8 cellular contexts compared by ENCODE assay signal in genomic region chr3:197002701-197003454, GRCh38. TPM values are rescaled to one million over a fixed set of nuclear protein-coding genes. Genes with fewer than 3 reads are reported as not detected.
DNase-seq lines count a peak whose midpoint lies in the region; ATAC-seq, FAIRE-seq and TF ChIP-seq lines count a peak whose summit lies in the region.

No MANE protein-coding gene starts in this region.

- no peaks in the 10 kb centered on the region for H4K20me1 ChIP-seq in keratinocyte (ENCODE audit: control insufficient read depth, extremely low read depth, insufficient read depth, low read length)

- H3K9me3 ChIP-seq in keratinocyte (ENCODE audit: control insufficient read depth, low read depth, low read length) = no peaks in the 10 kb centered on the region

- H3K27me3 Mint-ChIP-seq in WTC11 (ENCODE audit: low read depth) = peaks cover 29% of the 10 kb centered on the region

- peak overlapping the region; percentile 13 to 56 for H3K4me3 ChIP-seq in cardiac fibroblast (replicated peaks in 1 of 2; ENCODE audit: low read depth in 2 of 2, low read length in 2 of 2)
- peak overlapping the region in 2 of 3 experiments; percentile 5 to 40 for H3K4me3 ChIP-seq in keratinocyte (ENCODE audit: control insufficient read depth in 2 of 3, extremely low read depth in 1 of 3, insufficient read depth in 2 of 3, low read depth in 1 of 3, low read length in 3 of 3)

- no peaks in the 10 kb centered on the region for H3K27me3 ChIP-seq in keratinocyte (ENCODE audit: control insufficient read depth, extremely low read depth, insufficient read depth, low read length)

- H3K36me3 ChIP-seq in keratinocyte (ENCODE audit: control insufficient read depth in 2 of 2, extremely low read depth in 1 of 2, insufficient read depth in 2 of 2, low read length in 2 of 2) = no peaks in the 10 kb centered on the region

- no peaks in the 10 kb centered on the region for H3K9me1 ChIP-seq in keratinocyte (ENCODE audit: control insufficient read depth, extremely low read depth, insufficient read depth, low read length)

- peaks cover 16% of the 10 kb centered on the region for H3K4me1 ChIP-seq in keratinocyte (ENCODE audit: control insufficient read depth, extremely low read depth, insufficient read depth, low read length)

- dilution Hi-C loops in keratinocyte (cut with MboI; ENCODE audit: extremely low pct_ligation_motif_present, low sequenced_read_pairs) = no loop called here

- TF ChIP-seq CTCF in WTC11 (IDR thresholded peaks at IDR 0.05) (peak; percentile 46), cardiac fibroblast (IDR thresholded peaks at IDR 0.05; ENCODE audit: low read depth, low read length) (peak; percentile 24), keratinocyte (optimal IDR thresholded peaks at IDR 0.05 in 1 of 3, IDR thresholded peaks at IDR 0.05 in 1 of 3, conservative IDR thresholded peaks at IDR 0.05 in 1 of 3; ENCODE audit: extremely low read depth in 1 of 3, insufficient read depth in 2 of 3, low read length in 3 of 3) (peak in 1 of 3 experiments; percentile 58)

- H3K27ac ChIP-seq in keratinocyte (ENCODE audit: control insufficient read depth, insufficient read depth, low read length) = no peak overlapping the region

- POLR2A ChIA-PET in WTC11 (lab: Charles Lee) = interaction anchor here (1.5 kb wide), 1 partner anchor 26 kb away, joined by 4 read pairs; no protein-coding TSS in a partner anchor

- H3K9me3 Mint-ChIP-seq in WTC11 = no peaks in the 10 kb centered on the region

- H3K79me2 ChIP-seq in keratinocyte (ENCODE audit: control insufficient read depth, insufficient read depth, low read length) = no peaks in the 10 kb centered on the region

- CTCF ChIA-PET in WTC11 (lab: Charles Lee) = interaction anchor here (0.7 to 5.1 kb wide), 11 partner anchors 9 to 61 kb away, joined by 3 to 48 read pairs (median 4); partner anchors contain the start of genes MELTF and NCBP2

- H3K4me3 Mint-ChIP-seq in WTC11 = no peak overlapping the region

- H3K4me2 ChIP-seq in keratinocyte (ENCODE audit: control insufficient read depth, extremely low read depth, insufficient read depth, low read depth, low read length) = peak overlapping the region; percentile 65

- H3K9ac ChIP-seq in keratinocyte (ENCODE audit: control insufficient read depth, extremely low read depth, insufficient read depth, low read length) = peak overlapping the region; percentile 66

- DNase-seq in NCI-H345 (lab: John Stamatoyannopoulos, UW) (peak; percentile 57), NCI-H345 treated with DMSO at 0.1 percent for 48 hours (lab: John Stamatoyannopoulos, UW; ENCODE audit: unreplicated experiment) (no peak), NCI-H1417 (lab: John Stamatoyannopoulos, UW) (peak; percentile 66 to 94 (median 94)), WTC11 (ENCODE audit: low spot score) (peak; percentile 59), cardiac fibroblast (ENCODE audit: low read depth in 2 of 2) (peak; percentile 50 to 73), keratinocyte (ENCODE audit: low read depth, low spot score) (no peak)
- peak; percentile 93 for DNase-seq in stimulated activated CD4-positive, alpha-beta T cell treated with anti-CD3 and anti-CD28 coated beads, Interleukin-15, amount 100 ng/mL, for 24 hours

- no peak overlapping the region for H2AFZ ChIP-seq in keratinocyte (ENCODE audit: control insufficient read depth, low read length)

- no peak overlapping the region for H3K27ac Mint-ChIP-seq in WTC11

- H3K4me1 Mint-ChIP-seq in WTC11 = peaks cover 15% of the 10 kb centered on the region

- ATAC-seq in HG02678 (IDR thresholded peaks at IDR 0.05; ENCODE audit: unreplicated experiment) (peak; percentile 75), WTC11 (peak; percentile 52)

- no peak for FAIRE-seq in keratinocyte (lab: Jason Lieb, UNC)

- no peaks in the 10 kb centered on the region for H3K36me3 Mint-ChIP-seq in WTC11

TF ChIP-seq in WTC11, 78 proteins besides CTCF, POLR2A, EP300 and RAD21 (continues in another document):
- TF ChIP-seq NR3C1 (CRISPR knock-in tag; conservative IDR thresholded peaks at IDR 0.05; ENCODE audit: low read depth) (no peak), ZNF317 (CRISPR knock-in tag; IDR thresholded peaks at IDR 0.05; ENCODE audit: borderline replicate concordance, low read depth) (no peak), SP1 (CRISPR knock-in tag; conservative IDR thresholded peaks at IDR 0.05) (peak; percentile 59), EMX1 (CRISPR knock-in tag; IDR thresholded peaks at IDR 0.05) (no peak), E2F5 (CRISPR knock-in tag; IDR thresholded peaks at IDR 0.05) (peak; percentile 39; the same call in 1 of the 2 replicates), HMGXB4 (CRISPR knock-in tag; IDR thresholded peaks at IDR 0.05) (peak; percentile 69), KAT7 (CRISPR knock-in tag; IDR thresholded peaks at IDR 0.05; ENCODE audit: borderline replicate concordance) (0 out of 2 replicates have a peak, but pooled peaks have one; percentile 47), ZNF532 (CRISPR knock-in tag; IDR thresholded peaks at IDR 0.05; ENCODE audit: borderline replicate concordance) (no peak), ZNF232 (CRISPR knock-in tag; IDR thresholded peaks at IDR 0.05) (no peak), NFE2L1 (CRISPR knock-in tag; IDR thresholded peaks at IDR 0.05) (0 out of 2 replicates have a peak, but pooled peaks have one; percentile 23), TP53 (CRISPR knock-in tag; IDR thresholded peaks at IDR 0.05) (peak; percentile 23; the same call in 1 of the 2 replicates)

RNA-seq across cellular contexts. Expression of gene MELTF, which starts 26.7 kb away (rescaled TPM):
- 7.3 to 9.5 TPM (median 8.7 TPM) in 3 replicates for total RNA-seq in WTC11 (2021)
- 6.0 to 10.7 TPM (median 8.1 TPM) in 3 replicates for polyA plus RNA-seq in keratinocyte
- polyA plus RNA-seq in keratinocyte (2011; ENCODE audit: low read depth) = 0.71 TPM
- polyA plus RNA-seq in keratinocyte (2011; cell fraction: cytosol; rRNA removed) = 3.9 and 6.4 TPM in 2 replicates
- 20.5 and 24.9 TPM in 2 replicates for polyA plus RNA-seq in keratinocyte (2011; cell fraction: nucleus; rRNA removed)
- 1.1 and 12.4 TPM in 2 replicates for polyA plus RNA-seq in keratinocyte (2012; ENCODE audit: low replicate concordance)
- polyA minus RNA-seq in keratinocyte = 5.4 to 15.2 TPM (median 5.5 TPM) in 3 replicates
- 14.6 TPM for polyA minus RNA-seq in keratinocyte (2011; cell fraction: cytosol; rRNA and poly(A)+ RNA removed)
- 25.5 and 33.5 TPM in 2 replicates for polyA minus RNA-seq in keratinocyte (2011; cell fraction: nucleus; rRNA and poly(A)+ RNA removed)

RNA-seq across cellular contexts. Expression of gene PIGZ, which starts 34.2 kb away (rescaled TPM):
- total RNA-seq in WTC11 (2021) = 0.21 to 0.55 TPM (median 0.37 TPM) in 3 replicates
- polyA plus RNA-seq in keratinocyte = 1.4 to 2.1 TPM (median 1.5 TPM) in 3 replicates
- 0.77 TPM for polyA plus RNA-seq in keratinocyte (2011; ENCODE audit: low read depth)
- polyA plus RNA-seq in keratinocyte (2011; cell fraction: cytosol; rRNA removed) = 1.3 and 1.5 TPM in 2 replicates
- 10.3 and 13.3 TPM in 2 replicates for polyA plus RNA-seq in keratinocyte (2011; cell fraction: nucleus; rRNA removed)
- polyA plus RNA-seq in keratinocyte (2012; ENCODE audit: low replicate concordance) = 1.7 and 2.0 TPM in 2 replicates
- polyA minus RNA-seq in keratinocyte = 1.5 to 2.2 TPM (median 1.9 TPM) in 3 replicates
- polyA minus RNA-seq in keratinocyte (2011; cell fraction: cytosol; rRNA and poly(A)+ RNA removed) = 2.3 TPM
- 2.1 and 4.2 TPM in 2 replicates for polyA minus RNA-seq in keratinocyte (2011; cell fraction: nucleus; rRNA and poly(A)+ RNA removed)

Comparison
In these comparisons a context has a peak if more than half of its experiments do, and no peak if none do; other contexts are left out.
1. DNase-seq: peak in NCI-H345 (single experiment), NCI-H1417 (3 of 3), WTC11 (single experiment), cardiac fibroblast (2 of 2) and stimulated activated CD4-positive, alpha-beta T cell treated with anti-CD3 and anti-CD28 coated beads, Interleukin-15, amount 100 ng/mL, for 24 hours (single experiment); none in NCI-H345 treated with DMSO at 0.1 percent for 48 hours (single experiment) and keratinocyte (single experiment).